In the genomic region with DNA sequence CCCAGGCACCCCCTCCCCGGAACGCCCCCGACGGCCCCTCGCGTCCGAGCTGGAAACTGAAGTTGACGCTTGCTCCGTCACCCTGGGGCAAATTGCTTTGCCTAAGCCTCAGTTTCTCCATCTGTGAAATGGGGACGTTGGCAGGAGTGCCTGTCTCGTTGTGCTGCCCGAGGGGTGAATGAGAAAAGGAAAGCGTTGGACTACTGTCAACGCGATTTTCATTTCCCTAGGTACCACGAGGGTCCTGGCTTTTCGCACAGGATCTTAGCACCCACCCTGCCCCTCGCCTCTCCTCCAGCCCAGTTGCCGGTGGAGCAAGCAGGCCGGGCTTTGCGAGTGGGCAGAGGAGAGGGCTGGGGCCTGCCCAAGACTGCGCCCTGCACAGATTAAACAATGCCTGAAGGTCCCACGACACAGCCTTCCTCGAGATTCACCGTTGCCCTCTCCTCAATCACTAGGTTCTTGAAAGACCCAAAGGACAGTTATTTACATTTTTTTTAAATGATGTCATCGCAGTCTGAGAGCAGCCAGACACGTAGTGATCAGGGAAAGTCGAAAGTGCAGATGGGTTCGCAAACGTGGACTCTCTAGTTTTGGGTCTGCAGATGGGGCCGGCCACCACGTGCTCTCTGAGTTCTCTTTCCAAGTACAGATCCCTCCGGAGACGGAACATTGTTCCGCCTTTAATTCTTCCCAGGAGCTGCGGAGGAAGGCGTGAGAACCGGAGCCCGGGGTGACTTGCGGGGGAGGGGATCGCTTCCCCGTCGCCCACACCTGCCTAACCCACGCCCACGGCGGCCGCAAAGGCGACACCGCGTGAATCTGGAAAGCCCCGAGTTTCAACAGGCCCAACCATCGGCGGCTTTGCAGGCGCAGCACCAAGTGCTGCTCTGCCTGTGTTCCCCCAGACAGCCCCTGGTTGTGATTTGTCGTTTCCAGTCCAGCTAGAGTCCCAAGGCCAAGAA, we compare ENCODE assay signal across 8 cellular contexts. TPM values are rescaled to one million over a fixed set of nuclear protein-coding genes. Genes with fewer than 3 reads are reported as not detected.
A peak's percentile ranks its signal among the peaks of the same experiment; 100 is the strongest.
DNase-seq lines count a peak whose midpoint lies in the region; ATAC-seq lines count a peak whose summit lies in the region.

No MANE protein-coding gene starts in this region.

- H3K36me3 ChIP-seq in ACC112 (ENCODE audit: insufficient read depth, low read length), result no peaks in the 10 kb centered on the region

- H3K79me2 ChIP-seq in ACC112 (ENCODE audit: control insufficient read depth, insufficient read depth, low read length, unreplicated experiment), result no peaks in the 10 kb centered on the region

- peaks cover 18% of the 10 kb centered on the region for H3K4me1 ChIP-seq in ACC112 (ENCODE audit: control insufficient read depth, insufficient read depth, low read length, unreplicated experiment)

- H3K27me3 ChIP-seq in ACC112 (ENCODE audit: insufficient read depth, low read length), result no peaks in the 10 kb centered on the region

- peak overlapping the region; percentile 68 for H3K4me3 ChIP-seq in ACC112 (ENCODE audit: low read depth, low read length)

- peak; percentile 58 for ATAC-seq in HG03442 (IDR thresholded peaks at IDR 0.05; ENCODE audit: unreplicated experiment)

- DNase-seq in GM19240 (ENCODE audit: insufficient read length, low spot score) (peak; percentile 50), mesenteric fat pad (ENCODE audit: low spot score) (peak; percentile 92), OCI-M1 (lab: John Stamatoyannopoulos, UW) (no peak)
- DNase-seq in activated CD4-positive, alpha-beta T cell treated with anti-CD3 and anti-CD28 coated beads, Interleukin-2, amount 50 U/mL, for 24 hours (ENCODE audit: low read depth in 1 of 2, low spot score in 1 of 2), result peak; percentile 73 to 74
- DNase-seq in effector CD8-positive, alpha-beta T cell (lab: John Stamatoyannopoulos, UW), result peak; percentile 90
- peak; percentile 87 to 88 for DNase-seq in stimulated activated CD8-positive, alpha-beta memory T cell treated with anti-CD3 and anti-CD28 coated beads, Interleukin-4, amount 100 ng/mL, for 1 hour (ENCODE audit: low read depth in 2 of 2, low spot score in 1 of 2)

- H2AFZ ChIP-seq in ACC112 (ENCODE audit: low read length, unreplicated experiment), result peak overlapping the region; percentile 48

- peak overlapping the region; percentile 51 for H3K27ac ChIP-seq in ACC112 (ENCODE audit: low read depth, low read length)

RNA-seq across cellular contexts. Expression of gene PKDCC, which starts 54.1 kb away (rescaled TPM):
- total RNA-seq in mesenteric fat pad, result 289 TPM
